Comparison of ENCODE assay signal across 18 cellular contexts in the genomic region with DNA sequence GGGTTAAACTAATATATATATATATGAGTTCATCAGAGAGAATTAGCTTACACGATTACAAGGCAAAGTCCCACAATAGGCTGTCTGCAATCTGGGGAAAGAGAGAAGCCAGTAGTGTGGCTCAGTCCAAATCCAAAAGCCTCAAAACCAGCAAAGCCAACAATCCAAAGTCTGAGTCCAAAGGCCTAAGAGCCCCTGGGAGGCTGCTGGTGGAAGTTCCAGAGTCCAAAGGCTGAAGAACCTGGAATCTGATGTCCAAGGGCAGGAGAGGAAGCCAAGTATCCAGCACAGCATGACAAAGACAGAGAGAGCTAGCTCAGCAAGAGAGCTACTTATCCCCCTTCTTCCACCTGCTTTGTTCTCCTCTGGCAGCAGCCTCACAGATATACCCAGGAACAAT.
DNase-seq lines count a peak whose midpoint lies in the region; ATAC-seq, FAIRE-seq and TF ChIP-seq lines count a peak whose summit lies in the region.
"Had no signal": no experiment of that assay in that cellular context is flagged by ENCODE, and none has a peak within 500 bp of the region (broad histone marks: within the 10 kb centered on the region; RNA-seq: fewer than 3 reads in every experiment).

No MANE protein-coding gene starts in this region.

- H3K4me1 ChIP-seq in liver (ENCODE audit: control insufficient read depth in 4 of 4, insufficient read depth in 4 of 4, low read length in 3 of 4) (no peaks in the 10 kb centered on the region), HepG2 (ENCODE audit: insufficient read depth, low read length) (no peaks in the 10 kb centered on the region), endodermal cell (ENCODE audit: control insufficient read depth, insufficient read depth, low read length) (no peaks in the 10 kb centered on the region), upper lobe of left lung (no peaks in the 10 kb centered on the region)

- POLR2A ChIA-PET in HepG2 (lab: Yijun Ruan, JAX), result no interaction called here

- no peak for TF ChIP-seq RAD21 in liver (IDR thresholded peaks at IDR 0.05)
- no peak for TF ChIP-seq RAD21 in HepG2 (CRISPR knock-in tag; IDR thresholded peaks at IDR 0.05)

- no peak for ATAC-seq in HepG2
- no peak for ATAC-seq in upper lobe of left lung (ENCODE audit: low FRiP score in 2 of 2)
- no peak for ATAC-seq in HG02623 (IDR thresholded peaks at IDR 0.05; ENCODE audit: unreplicated experiment)
- ATAC-seq: HCT116 had no signal

- intact Hi-C loops in HepG2 (cut with micrococcal nuclease; ENCODE audit: unreplicated experiment), result no loop called here

- H3K9ac ChIP-seq in liver (ENCODE audit: low read depth in 1 of 2, low read length in 2 of 2), result no peak overlapping the region
- H3K9ac ChIP-seq in HepG2 (ENCODE audit: insufficient read depth, low read depth, low read length), result no peak overlapping the region
- no peak overlapping the region for H3K9ac ChIP-seq in endodermal cell (ENCODE audit: extremely low read depth, low read length, poor library complexity, severe bottlenecking)
- H3K9ac ChIP-seq: BLaER1 had no signal

- in situ Hi-C loops in HepG2 (cut with HindIII; ENCODE audit: extremely low pct_ligation_motif_present, low pct_unique_long_range_greater_than_20kb), result no loop called here

- BruUV-seq in HepG2 (replicated peaks; lab: Mats Ljungman, UMichigan), result no TSS peak

- H3K27ac ChIP-seq in liver (ENCODE audit: low read depth in 1 of 2, low read length in 2 of 2) (no peak overlapping the region), HepG2 (ENCODE audit: extremely low read length, insufficient read depth, low read length) (no peak overlapping the region), endodermal cell (ENCODE audit: low read depth, low read length) (no peak overlapping the region), upper lobe of left lung (no peak overlapping the region)
- H3K27ac ChIP-seq: 22Rv1, BLaER1 had no signal

- H3K27ac Mint-ChIP-seq in endodermal cell, result no peak overlapping the region
- H3K27ac Mint-ChIP-seq: CD4-positive, alpha-beta memory T cell; HFFc6 had no signal

- H4K20me1 ChIP-seq in HepG2 (ENCODE audit: insufficient read depth, low read length), result no peaks in the 10 kb centered on the region
- H4K20me1 ChIP-seq: BLaER1 had no signal

- H3K27me3 Mint-ChIP-seq in endodermal cell (ENCODE audit: insufficient read depth), result no peaks in the 10 kb centered on the region
- H3K27me3 Mint-ChIP-seq: CD4-positive, alpha-beta memory T cell had no signal

- TF ChIP-seq EP300 in HepG2 (IDR thresholded peaks at IDR 0.05; ENCODE audit: low read depth in 2 of 2, low read length in 2 of 2), result no peak
- TF ChIP-seq EP300 in HepG2 (CRISPR knock-in tag; IDR thresholded peaks at IDR 0.05; ENCODE audit: borderline replicate concordance), result no peak
- TF ChIP-seq EP300 in upper lobe of left lung (IDR thresholded peaks at IDR 0.05), result no peak

- TF ChIP-seq POLR2A in HepG2 (IDR thresholded peaks at IDR 0.05; ENCODE audit: insufficient read depth in 1 of 2, low read depth in 2 of 2, low read length in 2 of 2) (no peak), upper lobe of left lung (IDR thresholded peaks at IDR 0.05) (no peak)

- no peak overlapping the region for H2AFZ ChIP-seq in HepG2 (ENCODE audit: low read length)

- no peaks in the 10 kb centered on the region for H3K9me3 ChIP-seq in liver (ENCODE audit: control insufficient read depth in 4 of 4, low read length in 3 of 4)
- peaks cover 39% of the 10 kb centered on the region for H3K9me3 ChIP-seq in HepG2 (ENCODE audit: low read length)
- no peaks in the 10 kb centered on the region for H3K9me3 ChIP-seq in endodermal cell (ENCODE audit: control insufficient read depth, low read length)
- no peaks in the 10 kb centered on the region for H3K9me3 ChIP-seq in upper lobe of left lung

- no peak for DNase-seq in HepG2 (ENCODE audit: low spot score)
- DNase-seq in endodermal cell, result peak; percentile 55
- DNase-seq in mucosa of gallbladder (ENCODE audit: low spot score), result peak; percentile 43
- DNase-seq in upper lobe of left lung, result no peak
- DNase-seq in ecto neural progenitor cell (ENCODE audit: low spot score), result no peak
- DNase-seq: CD4-positive, alpha-beta memory T cell; DMS153; DMS79; GF-D8; GOT3; H7; HFFc6 had no signal

- H3K36me3 ChIP-seq in liver (ENCODE audit: control insufficient read depth in 4 of 4, insufficient read depth in 3 of 4, low read depth in 1 of 4, low read length in 3 of 4) (no peaks in the 10 kb centered on the region), HepG2 (replicated peaks in 1 of 2; ENCODE audit: control insufficient read depth in 1 of 2, insufficient read depth in 2 of 2, low read length in 2 of 2) (no peaks in the 10 kb centered on the region), endodermal cell (ENCODE audit: control insufficient read depth, insufficient read depth, low read length) (no peaks in the 10 kb centered on the region), upper lobe of left lung (no peaks in the 10 kb centered on the region)
- H3K36me3 ChIP-seq: BLaER1 had no signal

- TF ChIP-seq CTCF in liver (IDR thresholded peaks at IDR 0.05; ENCODE audit: low read depth, low read length, missing input control) (no peak), HepG2 (CRISPR knock-in tag; IDR thresholded peaks at IDR 0.05) (no peak), endodermal cell (conservative IDR thresholded peaks at IDR 0.05) (no peak), upper lobe of left lung (IDR thresholded peaks at IDR 0.05) (no peak)

- H3K4me3 ChIP-seq in liver (ENCODE audit: low read depth in 1 of 3, low read length in 3 of 3) (no peak overlapping the region), HepG2 (replicated peaks in 1 of 3; ENCODE audit: insufficient read depth in 1 of 3, low read depth in 2 of 3, low read length in 3 of 3) (no peak overlapping the region), endodermal cell (ENCODE audit: low read length) (no peak overlapping the region), upper lobe of left lung (no peak overlapping the region)
- H3K4me3 ChIP-seq: BLaER1 had no signal

- H3K27me3 ChIP-seq in liver (ENCODE audit: control insufficient read depth in 4 of 4, insufficient read depth in 4 of 4, low read length in 3 of 4) (no peaks in the 10 kb centered on the region), HepG2 (ENCODE audit: control insufficient read depth in 1 of 2, insufficient read depth in 2 of 2, low read length in 2 of 2) (no peaks in the 10 kb centered on the region), endodermal cell (ENCODE audit: control insufficient read depth, insufficient read depth, low read length, poor library complexity, severe bottlenecking) (no peaks in the 10 kb centered on the region), upper lobe of left lung (no peaks in the 10 kb centered on the region)
- H3K27me3 ChIP-seq: BLaER1 had no signal

- H3K36me3 Mint-ChIP-seq in endodermal cell (ENCODE audit: low read depth), result no peaks in the 10 kb centered on the region
- H3K36me3 Mint-ChIP-seq: CD14-positive monocyte; CD4-positive, alpha-beta memory T cell had no signal

- no peak for FAIRE-seq in HepG2 (lab: Jason Lieb, UNC)

- H3K4me1 Mint-ChIP-seq in endodermal cell, result peaks cover 5% of the 10 kb centered on the region
- H3K4me1 Mint-ChIP-seq: CD14-positive monocyte; CD4-positive, alpha-beta memory T cell had no signal

- 36% methylated on average over 1 of the region's 1 CpG for WGBS in liver
- 0% methylated on average over 1 of the region's 1 CpG for WGBS in HepG2 (ENCODE audit: low lambda C conversion rate)
- 80% methylated on average over 1 of the region's 1 CpG; no CpG with 5 or more reads in 1 of the 2 experiments for WGBS in endodermal cell (ENCODE audit: insufficient coverage in 1 of 2, insufficient read length in 1 of 2), 2 experiments
- WGBS in upper lobe of left lung, 2 donors, result 79 to 87% methylated on average over 1 of the region's 1 CpG

- CTCF ChIA-PET in HepG2 (lab: Yijun Ruan, JAX; ENCODE audit: low intra/inter-chr PET ratio, low total read pairs), result no interaction called here

- H3K9me3 Mint-ChIP-seq in endodermal cell, result no peaks in the 10 kb centered on the region
- H3K9me3 Mint-ChIP-seq: HFFc6 had no signal

- no peak overlapping the region for H3K4me3 Mint-ChIP-seq in endodermal cell
- H3K4me3 Mint-ChIP-seq: CD14-positive monocyte; CD4-positive, alpha-beta memory T cell; HFFc6 had no signal

- H3K4me2 ChIP-seq in HepG2 (ENCODE audit: low read depth, low read length), result no peak overlapping the region
- H3K4me2 ChIP-seq: BLaER1 had no signal

- H3K79me2 ChIP-seq in HepG2 (ENCODE audit: insufficient read depth, low read length), result no peaks in the 10 kb centered on the region

TF ChIP-seq in liver, 16 proteins besides CTCF, POLR2A, EP300 and RAD21 (continues in another document):
- TF ChIP-seq FOXA2 (IDR thresholded peaks at IDR 0.05), result no peak
- no peak for TF ChIP-seq NR2F2 (IDR thresholded peaks at IDR 0.05)
- TF ChIP-seq TAF1 (conservative IDR thresholded peaks at IDR 0.05), result no peak
- no peak for TF ChIP-seq EGR1 (IDR thresholded peaks at IDR 0.05; ENCODE audit: low read depth in 2 of 2)
- TF ChIP-seq HNF4A (conservative IDR thresholded peaks at IDR 0.05), result peak; percentile 92 to 93
- TF ChIP-seq HNF4G (IDR thresholded peaks at IDR 0.05), result peak; percentile 75

TF ChIP-seq in HepG2, 621 proteins besides CTCF, POLR2A, EP300 and RAD21 (continues in another document):
- TF ChIP-seq HNRNPUL1 (IDR thresholded peaks at IDR 0.05; ENCODE audit: low read depth, low read length) (no peak), RFXANK (CRISPR knock-in tag; IDR thresholded peaks at IDR 0.05) (no peak), ZNF790 (CRISPR knock-in tag; IDR thresholded peaks at IDR 0.05; ENCODE audit: borderline replicate concordance) (no peak), SRY (CRISPR knock-in tag; IDR thresholded peaks at IDR 0.05) (no peak), CHCHD3 (CRISPR knock-in tag; IDR thresholded peaks at IDR 0.05) (no peak), ZNF652 (CRISPR knock-in tag; IDR thresholded peaks at IDR 0.05; ENCODE audit: borderline replicate concordance, low read depth) (no peak), RBAK (CRISPR knock-in tag; IDR thresholded peaks at IDR 0.05) (no peak), ZNF326 (CRISPR knock-in tag; IDR thresholded peaks at IDR 0.05; ENCODE audit: borderline replicate concordance) (no peak), KMT2B (CRISPR knock-in tag; IDR thresholded peaks at IDR 0.05) (no peak), FOSL1 (CRISPR knock-in tag; IDR thresholded peaks at IDR 0.05; ENCODE audit: borderline replicate concordance) (no peak)

Comparison
In these comparisons a context has a peak if more than half of its experiments do, and no peak if none do; other contexts are left out.
1. DNase-seq: peak in endodermal cell (single experiment) and mucosa of gallbladder (single experiment); none in HepG2 (single experiment), upper lobe of left lung (0 of 2) and ecto neural progenitor cell (single experiment).